Comparison of ENCODE assay signal across 13 cellular contexts in the genomic region with DNA sequence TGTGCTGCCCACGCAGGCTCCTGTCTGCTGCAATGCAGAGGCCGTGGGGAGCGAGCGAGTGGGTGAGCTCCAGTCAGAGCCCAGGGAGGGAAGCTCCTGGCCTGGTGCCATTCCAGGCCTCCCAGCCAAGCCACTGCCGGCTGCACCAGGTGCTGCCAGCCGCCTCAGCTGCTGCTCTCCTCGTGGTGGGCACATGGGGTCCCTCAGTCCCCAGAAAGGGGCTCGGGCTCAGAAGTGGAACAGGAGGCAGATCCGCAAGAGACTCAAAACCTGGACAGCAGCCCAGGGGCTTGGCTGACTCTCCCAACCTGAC. TPM values are rescaled to one million over a fixed set of nuclear protein-coding genes. Genes with fewer than 3 reads are reported as not detected.
DNase-seq lines count a peak whose midpoint lies in the region; ATAC-seq and TF ChIP-seq lines count a peak whose summit lies in the region.
"Had no signal": no experiment of that assay in that cellular context is flagged by ENCODE, and none has a peak within 500 bp of the region (broad histone marks: within the 10 kb centered on the region; RNA-seq: fewer than 3 reads in every experiment).

No MANE protein-coding gene starts in this region.

- CTCF ChIA-PET in T-cell (lab: Charles Lee), result no interaction called here

- no peak for TF ChIP-seq CTCF in fibroblast of lung (conservative IDR thresholded peaks at IDR 0.05 in 1 of 2, IDR thresholded peaks at IDR 0.05 in 1 of 2; ENCODE audit: low read depth in 1 of 2, low read length in 2 of 2)
- no peak for TF ChIP-seq CTCF in ovary (IDR thresholded peaks at IDR 0.05)

- no peak for TF ChIP-seq POLR2A in ovary (IDR thresholded peaks at IDR 0.05)

- POLR2A ChIA-PET in T-cell (lab: Charles Lee), result interaction anchor here in 1 of 2 donors (0.7 kb wide), 1 partner anchor 122 kb away, joined by 4 read pairs; no protein-coding TSS in a partner anchor

- H3K4me1 ChIP-seq in fibroblast of lung (ENCODE audit: control insufficient read depth, extremely low read depth, insufficient read depth, low read length) (peaks cover 7% of the 10 kb centered on the region), ovary (ENCODE audit: insufficient read depth) (peaks cover 22% of the 10 kb centered on the region)

- no peak for TF ChIP-seq EP300 in ovary (IDR thresholded peaks at IDR 0.05)

- no peaks in the 10 kb centered on the region for H3K27me3 Mint-ChIP-seq in T-cell
- H3K27me3 Mint-ChIP-seq: activated CD4-positive, alpha-beta memory T cell treated with anti-CD3 and anti-CD28 coated beads for 36 hours; memory B cell had no signal

- WGBS in ovary, 3 donors, result 2 to 7% (median 7%) methylated on average over 8 to 9 of the region's 9 CpGs

- no peaks in the 10 kb centered on the region for H3K9me3 Mint-ChIP-seq in T-cell
- H3K9me3 Mint-ChIP-seq: activated CD4-positive, alpha-beta memory T cell treated with anti-CD3 and anti-CD28 coated beads for 36 hours; CD14-positive monocyte; memory B cell had no signal

- peak; percentile 88 for DNase-seq in DMS 273 (lab: John Stamatoyannopoulos, UW; ENCODE audit: unreplicated experiment)
- peak; percentile 41 for DNase-seq in NCI-H69 (lab: John Stamatoyannopoulos, UW)
- DNase-seq in fibroblast of lung (ENCODE audit: low read depth in 2 of 2), result peak; percentile 36 to 64
- peak; percentile 64 to 82 (median 76) for DNase-seq in ovary
- no peak for DNase-seq in NK-92 treated with Interleukin-12 subunit alpha and Interleukin-12 subunit beta, amount 100 ng/mL, for 24 hours (lab: John Stamatoyannopoulos, UW)
- DNase-seq in T-cell, result no peak
- DNase-seq: activated CD4-positive, alpha-beta memory T cell treated with anti-CD3 and anti-CD28 coated beads for 36 hours; NCI-H774; sigmoid colon had no signal

- H3K27me3 ChIP-seq in fibroblast of lung (ENCODE audit: control insufficient read depth, insufficient read depth, low read length), result no peaks in the 10 kb centered on the region
- H3K27me3 ChIP-seq in ovary, result no peaks in the 10 kb centered on the region
- H3K27me3 ChIP-seq: sigmoid colon had no signal

- peak overlapping the region; percentile 23 for H3K4me2 ChIP-seq in fibroblast of lung (ENCODE audit: extremely low read depth, insufficient read depth, low read length)

- ATAC-seq in GM21737 (IDR thresholded peaks at IDR 0.05; ENCODE audit: unreplicated experiment), result no peak
- no peak for ATAC-seq in HG03025 (IDR thresholded peaks at IDR 0.05; ENCODE audit: low FRiP score, unreplicated experiment)
- ATAC-seq in T-cell (replicated peaks in 1 of 4), result no peak

- intact Hi-C loops in ovary (cut with DNase I), result no loop called here

- no peaks in the 10 kb centered on the region for H4K20me1 ChIP-seq in fibroblast of lung (ENCODE audit: control insufficient read depth, extremely low read depth, insufficient read depth, low read length)

- H3K4me3 Mint-ChIP-seq in T-cell, result no peak overlapping the region
- H3K4me3 Mint-ChIP-seq: activated CD4-positive, alpha-beta memory T cell treated with anti-CD3 and anti-CD28 coated beads for 36 hours; CD14-positive monocyte had no signal

- H3K9ac ChIP-seq in fibroblast of lung (ENCODE audit: insufficient read depth, low read length), result no peak overlapping the region

- H3K79me2 ChIP-seq in fibroblast of lung (ENCODE audit: control insufficient read depth, insufficient read depth, low read length), result no peaks in the 10 kb centered on the region

- H3K36me3 Mint-ChIP-seq in T-cell, result no peaks in the 10 kb centered on the region
- H3K36me3 Mint-ChIP-seq: activated CD4-positive, alpha-beta memory T cell treated with anti-CD3 and anti-CD28 coated beads for 36 hours; CD14-positive monocyte; memory B cell had no signal

- H3K9me3 ChIP-seq in fibroblast of lung (ENCODE audit: control insufficient read depth, insufficient read depth, low read depth, low read length), result no peaks in the 10 kb centered on the region
- H3K9me3 ChIP-seq in ovary, result no peaks in the 10 kb centered on the region
- H3K9me3 ChIP-seq: sigmoid colon had no signal

- no peak overlapping the region for H2AFZ ChIP-seq in fibroblast of lung (ENCODE audit: low read length)

- no peak overlapping the region for H3K27ac Mint-ChIP-seq in T-cell
- H3K27ac Mint-ChIP-seq: activated CD4-positive, alpha-beta memory T cell treated with anti-CD3 and anti-CD28 coated beads for 36 hours; CD14-positive monocyte; memory B cell had no signal

- H3K27ac ChIP-seq in fibroblast of lung (ENCODE audit: insufficient read depth, low read length) (no peak overlapping the region), ovary (no peak overlapping the region)
- H3K27ac ChIP-seq: sigmoid colon had no signal

- H3K36me3 ChIP-seq in fibroblast of lung (ENCODE audit: control insufficient read depth, insufficient read depth, low read length) (peaks cover 2% of the 10 kb centered on the region), ovary (no peaks in the 10 kb centered on the region)

- peaks cover 4 to 12% (median 10%) of the 10 kb centered on the region in 3 donors for H3K4me1 Mint-ChIP-seq in T-cell

- H3K4me3 ChIP-seq in fibroblast of lung (replicated peaks in 1 of 4; ENCODE audit: control extremely low read depth in 1 of 4, insufficient read depth in 1 of 4, low read depth in 3 of 4, low read length in 4 of 4), result no peak overlapping the region
- H3K4me3 ChIP-seq in ovary, result no peak overlapping the region
- H3K4me3 ChIP-seq: sigmoid colon had no signal

RNA-seq across cellular contexts. Expression of a gene that starts 2.4 kb away (rescaled TPM):
- 5.4 and 6.3 TPM in 2 replicates for total RNA-seq in fibroblast of lung
- polyA plus RNA-seq in fibroblast of lung, result 3.1 and 3.8 TPM in 2 replicates
- 4.6 and 4.9 TPM in 2 replicates for polyA plus RNA-seq in fibroblast of lung (2012)
- 16.1 and 16.3 TPM in 2 replicates for polyA minus RNA-seq in fibroblast of lung (ENCODE audit: low replicate concordance)
- total RNA-seq in ovary, result 10 to 100 TPM in 2 of 7 donors, 1 to 10 TPM in 5; 4.1 to 14.3 (median 6.9) TPM
- polyA plus RNA-seq in ovary, result 1 to 10 TPM; 1.7 to 3.4 TPM
- total RNA-seq in T-cell, result 1 to 10 TPM; 5.6 to 7.2 (median 6.1) TPM

RNA-seq across cellular contexts. Expression of a gene that starts 11.2 kb away (rescaled TPM):
- total RNA-seq in fibroblast of lung (7.2 and 9.6 TPM in 2 replicates), ovary (10 to 100 TPM; 10.6 to 17.6 (median 16.8) TPM), T-cell (10 to 100 TPM; 17.4 to 45.3 (median 43.7) TPM)
- polyA plus RNA-seq in fibroblast of lung (4.6 and 5.2 TPM in 2 replicates), ovary (10 to 100 TPM in 1 of 2 donors, 1 to 10 TPM in 1; 1.4 to 17.1 TPM)
- polyA plus RNA-seq in fibroblast of lung (2012), result 7.0 and 9.7 TPM in 2 replicates
- polyA minus RNA-seq in fibroblast of lung (ENCODE audit: low replicate concordance), result 7.5 and 19.3 TPM in 2 replicates

RNA-seq across cellular contexts. Expression of a gene that starts 16.6 kb away (rescaled TPM):
- total RNA-seq in fibroblast of lung, result 145 and 157 TPM in 2 replicates
- polyA plus RNA-seq in fibroblast of lung, result 149 and 196 TPM in 2 replicates
- polyA plus RNA-seq in fibroblast of lung (2012), result 165 and 243 TPM in 2 replicates
- polyA minus RNA-seq in fibroblast of lung (ENCODE audit: low replicate concordance), result 45.4 and 47.1 TPM in 2 replicates
- total RNA-seq in ovary, result 100 to 1,000 TPM; 158 to 216 (median 192) TPM
- polyA plus RNA-seq in ovary, result 100 to 1,000 TPM in 1 of 2 donors, 10 to 100 TPM in 1; 65.4 to 313 TPM
- 100 to 1,000 TPM; 134 to 231 (median 204) TPM for total RNA-seq in T-cell

Comparison
In these comparisons a context has a peak if more than half of its experiments do, and no peak if none do; other contexts are left out.
1. DNase-seq: peak in DMS 273 (single experiment), NCI-H69 (single experiment), fibroblast of lung (2 of 2) and ovary (5 of 5); none in NK-92 treated with Interleukin-12 subunit alpha and Interleukin-12 subunit beta, amount 100 ng/mL, for 24 hours (single experiment) and T-cell (0 of 34).